In the genomic region with DNA sequence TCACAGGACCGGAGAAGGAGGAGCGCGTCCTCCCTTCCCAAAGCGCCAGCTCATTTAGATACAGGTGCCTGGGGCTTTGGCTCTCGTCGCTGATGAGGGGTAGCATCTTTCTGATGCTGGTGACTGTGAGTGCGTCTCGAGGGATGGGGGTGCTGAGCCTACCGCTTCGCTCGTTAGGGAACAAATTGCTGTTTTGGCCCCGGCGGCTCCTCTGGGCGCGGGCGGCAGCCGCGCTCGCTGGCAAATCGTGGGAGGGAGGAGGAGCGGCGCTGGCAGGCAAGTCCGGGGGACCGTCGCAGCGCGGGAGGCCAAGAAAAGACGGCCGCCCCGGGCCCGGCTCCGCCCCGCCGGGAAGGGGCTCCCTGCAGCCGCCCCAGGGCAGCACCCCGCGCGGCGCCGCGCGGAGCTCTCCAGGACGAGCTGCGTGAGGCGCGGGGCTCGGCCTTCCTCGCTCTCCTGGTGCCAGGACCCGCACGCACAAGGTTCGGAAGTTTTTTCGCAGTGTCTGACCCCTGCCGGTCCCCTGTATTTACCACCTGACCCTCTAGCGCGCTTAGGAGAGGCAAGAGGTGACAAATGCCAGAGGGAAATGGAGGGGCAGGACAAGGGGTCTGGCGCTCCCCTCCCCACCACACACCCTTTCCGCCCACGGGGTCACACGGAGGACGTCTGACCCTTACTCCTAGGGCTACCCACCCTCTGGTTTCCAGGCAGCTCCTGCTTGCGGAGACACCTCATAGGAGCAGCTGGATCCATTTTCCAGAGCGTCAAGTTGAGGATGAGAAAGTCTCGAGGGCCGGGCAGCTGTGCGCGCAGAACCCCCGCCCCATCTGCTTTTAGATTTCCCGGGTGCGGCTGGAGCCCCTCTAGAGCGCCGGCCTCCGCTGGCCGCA, we compare ENCODE assay signal across 8 cellular contexts. TPM values are rescaled to one million over a fixed set of nuclear protein-coding genes. Genes with fewer than 3 reads are reported as not detected.
DNase-seq lines count a peak whose midpoint lies in the region; ATAC-seq and TF ChIP-seq lines count a peak whose summit lies in the region.

No MANE protein-coding gene starts in this region.

- TF ChIP-seq POLR2A in suprapubic skin (IDR thresholded peaks at IDR 0.05): no peak

- no peaks in the 10 kb centered on the region for H3K36me3 Mint-ChIP-seq in chondrocyte (ENCODE audit: low read depth)

- CTCF ChIA-PET in SK-N-SH (lab: Yijun Ruan, JAX): interaction anchor here (0.6 to 2.6 kb wide), 16 partner anchors 15 to 277 kb away, joined by 3 to 10 read pairs (median 3); a partner anchor contains a TSS

- H3K4me1 Mint-ChIP-seq in chondrocyte (ENCODE audit: low read depth): peaks cover 11% of the 10 kb centered on the region

- no peak for TF ChIP-seq RAD21 in SK-N-SH (IDR thresholded peaks at IDR 0.05; ENCODE audit: low read length)

- H3K27me3 ChIP-seq in SK-N-SH (ENCODE audit: insufficient read depth) (no peaks in the 10 kb centered on the region), suprapubic skin (peaks cover 28% of the 10 kb centered on the region)

- no peaks in the 10 kb centered on the region for H3K9me3 Mint-ChIP-seq in chondrocyte (ENCODE audit: low read depth)

- no peaks in the 10 kb centered on the region for H3K79me2 ChIP-seq in SK-N-SH (ENCODE audit: insufficient read depth)

- POLR2A ChIA-PET in SK-N-SH (lab: Yijun Ruan, JAX): no interaction called here

- peak; percentile 18; the same call in 1 of the 2 replicates for TF ChIP-seq CTCF in SK-N-SH (IDR thresholded peaks at IDR 0.05)
- TF ChIP-seq CTCF in chondrocyte (IDR thresholded peaks at IDR 0.05): no peak
- TF ChIP-seq CTCF in suprapubic skin (IDR thresholded peaks at IDR 0.05): no peak

- ATAC-seq in HG03469 (IDR thresholded peaks at IDR 0.05; ENCODE audit: unreplicated experiment): no peak

- no peaks in the 10 kb centered on the region for H3K9me3 ChIP-seq in SK-N-SH
- H3K9me3 ChIP-seq in suprapubic skin: no peaks in the 10 kb centered on the region

- WGBS in SK-N-SH (ENCODE audit: low lambda C conversion rate): 6% methylated on average over 22 of the region's 73 CpGs
- WGBS in suprapubic skin: under 1% methylated on average over 32 of the region's 73 CpGs

- H3K27ac ChIP-seq in SK-N-SH (ENCODE audit: low read depth in 2 of 2, low read length in 1 of 2) (no peak overlapping the region), suprapubic skin (no peak overlapping the region)

- H3K27me3 Mint-ChIP-seq in chondrocyte (ENCODE audit: low read depth): peaks cover 9% of the 10 kb centered on the region

- H3K4me2 ChIP-seq in SK-N-SH: peak overlapping the region; percentile 84

- TF ChIP-seq EP300 in SK-N-SH (IDR thresholded peaks at IDR 0.05; ENCODE audit: borderline replicate concordance in 1 of 2, low read depth in 1 of 2, low read length in 1 of 2) (no peak), suprapubic skin (IDR thresholded peaks at IDR 0.05) (no peak)

- H2AFZ ChIP-seq in SK-N-SH (ENCODE audit: low read depth): 0 out of 2 replicates have a peak overlapping the region, but pooled peaks have one; percentile 35

- no peak overlapping the region for H3K9ac ChIP-seq in SK-N-SH

- peak; percentile 78 for DNase-seq in activated effector memory CD4-positive, alpha-beta T cell treated with anti-CD3 and anti-CD28 coated beads, Interleukin-2, amount 50 U/mL, for 16 hours
- no peak for DNase-seq in activated effector memory CD4-positive, alpha-beta T cell treated with Interleukin-2 at 50 U/mL for 16 hours
- DNase-seq in SK-N-SH (peak; percentile 74), chondrocyte (ENCODE audit: low spot score) (no peak), mesenteric fat pad (ENCODE audit: low spot score) (peak; percentile 91), suprapubic skin (ENCODE audit: low spot score in 2 of 2) (no peak), H4 (ENCODE audit: low spot score) (no peak)

- H3K4me1 ChIP-seq in SK-N-SH (ENCODE audit: control insufficient read depth in 1 of 2, insufficient read depth in 2 of 2, low read depth in 1 of 2, low read length in 1 of 2): peaks cover 0 to 11% of the 10 kb centered on the region in 2 experiments; a peak in 1 of 4 replicates
- peaks cover 34% of the 10 kb centered on the region for H3K4me1 ChIP-seq in suprapubic skin

- no peaks in the 10 kb centered on the region for H3K9me2 ChIP-seq in SK-N-SH

- no peaks in the 10 kb centered on the region for H4K20me1 ChIP-seq in SK-N-SH (ENCODE audit: insufficient read depth)

- H3K4me3 ChIP-seq in SK-N-SH (ENCODE audit: low read depth in 2 of 2, low read length in 1 of 2) (peak overlapping the region; percentile 53 to 55), suprapubic skin (peak overlapping the region; percentile 60)

- peaks cover 29% of the 10 kb centered on the region for H3F3A ChIP-seq in SK-N-SH (replicated peaks; ENCODE audit: insufficient read depth)

- no peaks in the 10 kb centered on the region for H3K36me3 ChIP-seq in SK-N-SH (replicated peaks in 1 of 2; ENCODE audit: control insufficient read depth in 1 of 2, insufficient read depth in 2 of 2, low read length in 1 of 2)
- no peaks in the 10 kb centered on the region for H3K36me3 ChIP-seq in suprapubic skin

- H3K27ac Mint-ChIP-seq in chondrocyte (ENCODE audit: unreplicated experiment): no peak overlapping the region

- peak overlapping the region; percentile 68 for H3K4me3 Mint-ChIP-seq in chondrocyte (ENCODE audit: unreplicated experiment)

TF ChIP-seq in SK-N-SH, 30 proteins besides CTCF, POLR2A, EP300 and RAD21 (continues in another document):
- TF ChIP-seq, protein P1, sequence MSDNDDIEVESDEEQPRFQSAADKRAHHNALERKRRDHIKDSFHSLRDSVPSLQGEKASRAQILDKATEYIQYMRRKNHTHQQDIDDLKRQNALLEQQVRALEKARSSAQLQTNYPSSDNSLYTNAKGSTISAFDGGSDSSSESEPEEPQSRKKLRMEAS (IDR thresholded peaks at IDR 0.05; ENCODE audit: low read depth): no peak
- TF ChIP-seq FOXJ3 (CRISPR knock-in tag; IDR thresholded peaks at IDR 0.05) (no peak), TCF12 (IDR thresholded peaks at IDR 0.05) (no peak), NFIC (IDR thresholded peaks at IDR 0.05; ENCODE audit: borderline replicate concordance) (no peak), POLR2AphosphoS5 (IDR thresholded peaks at IDR 0.05; ENCODE audit: low read depth, low read length) (no peak), GATA2 (CRISPR knock-in tag; IDR thresholded peaks at IDR 0.05) (no peak), SMC3 (IDR thresholded peaks at IDR 0.05; ENCODE audit: low read depth, low read length) (no peak), FOSL2 (IDR thresholded peaks at IDR 0.05; ENCODE audit: borderline replicate concordance, low read depth) (no peak), TEAD4 (IDR thresholded peaks at IDR 0.05; ENCODE audit: borderline replicate concordance, insufficient read depth) (no peak), MEF2A (IDR thresholded peaks at IDR 0.05; ENCODE audit: borderline replicate concordance, low read depth) (no peak), JUND (IDR thresholded peaks at IDR 0.05) (no peak), NRF1 (IDR thresholded peaks at IDR 0.05; ENCODE audit: low read depth, low read length) (no peak), SIN3A (IDR thresholded peaks at IDR 0.05; ENCODE audit: borderline replicate concordance, low read depth, low read length) (no peak)
- TF ChIP-seq, protein P2, sequence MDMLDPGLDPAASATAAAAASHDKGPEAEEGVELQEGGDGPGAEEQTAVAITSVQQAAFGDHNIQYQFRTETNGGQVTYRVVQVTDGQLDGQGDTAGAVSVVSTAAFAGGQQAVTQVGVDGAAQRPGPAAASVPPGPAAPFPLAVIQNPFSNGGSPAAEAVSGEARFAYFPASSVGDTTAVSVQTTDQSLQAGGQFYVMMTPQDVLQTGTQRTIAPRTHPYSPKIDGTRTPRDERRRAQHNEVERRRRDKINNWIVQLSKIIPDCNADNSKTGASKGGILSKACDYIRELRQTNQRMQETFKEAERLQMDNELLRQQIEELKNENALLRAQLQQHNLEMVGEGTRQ (IDR thresholded peaks at IDR 0.05; ENCODE audit: borderline replicate concordance, low read depth, low read length): no peak
- TF ChIP-seq, protein P3, sequence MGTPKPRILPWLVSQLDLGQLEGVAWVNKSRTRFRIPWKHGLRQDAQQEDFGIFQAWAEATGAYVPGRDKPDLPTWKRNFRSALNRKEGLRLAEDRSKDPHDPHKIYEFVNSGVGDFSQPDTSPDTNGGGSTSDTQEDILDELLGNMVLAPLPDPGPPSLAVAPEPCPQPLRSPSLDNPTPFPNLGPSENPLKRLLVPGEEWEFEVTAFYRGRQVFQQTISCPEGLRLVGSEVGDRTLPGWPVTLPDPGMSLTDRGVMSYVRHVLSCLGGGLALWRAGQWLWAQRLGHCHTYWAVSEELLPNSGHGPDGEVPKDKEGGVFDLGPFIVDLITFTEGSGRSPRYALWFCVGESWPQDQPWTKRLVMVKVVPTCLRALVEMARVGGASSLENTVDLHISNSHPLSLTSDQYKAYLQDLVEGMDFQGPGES (IDR thresholded peaks at IDR 0.05; ENCODE audit: low read depth, low read length): no peak

RNA-seq across cellular contexts. Expression of a gene that starts 0.9 kb away (rescaled TPM):
- 3.2 and 3.7 TPM in 2 replicates for polyA plus RNA-seq in SK-N-SH (2012; rRNA removed)
- polyA plus RNA-seq in SK-N-SH (2012; cell fraction: cytosol; rRNA removed): 1.0 and 1.8 TPM in 2 replicates
- 14.3 and 17.0 TPM in 2 replicates for polyA plus RNA-seq in SK-N-SH (2012; cell fraction: nucleus; rRNA removed)
- 0.10 to 0.27 TPM in 2 of 3 replicates, not detected in the other for total RNA-seq in chondrocyte
- 0.19 TPM for total RNA-seq in mesenteric fat pad
- total RNA-seq in suprapubic skin: 1 to 10 TPM in 1 of 4 donors, under 1 TPM in 3; 0.15 to 1.0 (median 0.43) TPM
- total RNA-seq in H4 (2014; rRNA removed; shearing (Covaris generic)): 0.70 and 1.6 TPM in 2 replicates

RNA-seq across cellular contexts. Expression of a gene that starts 30.0 kb away (rescaled TPM):
- 103 and 107 TPM in 2 replicates for polyA plus RNA-seq in SK-N-SH (2012; rRNA removed)
- polyA plus RNA-seq in SK-N-SH (2012; cell fraction: cytosol; rRNA removed): 50.0 and 75.2 TPM in 2 replicates
- 200 and 202 TPM in 2 replicates for polyA plus RNA-seq in SK-N-SH (2012; cell fraction: nucleus; rRNA removed)
- total RNA-seq in chondrocyte (44.9 to 55.9 TPM (median 47.2 TPM) in 3 replicates), mesenteric fat pad (35.1 TPM), suprapubic skin (10 to 100 TPM; 42.4 to 73.6 (median 61.1) TPM)
- 71.7 and 77.8 TPM in 2 replicates for total RNA-seq in H4 (2014; rRNA removed; shearing (Covaris generic))

Comparison
In these comparisons a context has a peak if more than half of its experiments do, and no peak if none do; other contexts are left out.
1. DNase-seq: peak in activated effector memory CD4-positive, alpha-beta T cell treated with anti-CD3 and anti-CD28 coated beads, Interleukin-2, amount 50 U/mL, for 16 hours (single experiment), SK-N-SH (single experiment) and mesenteric fat pad (single experiment); none in activated effector memory CD4-positive, alpha-beta T cell treated with Interleukin-2 at 50 U/mL for 16 hours (single experiment), chondrocyte (single experiment), suprapubic skin (0 of 2) and H4 (single experiment).